ENCODE assay signal across 16 cellular contexts in the genomic region with DNA sequence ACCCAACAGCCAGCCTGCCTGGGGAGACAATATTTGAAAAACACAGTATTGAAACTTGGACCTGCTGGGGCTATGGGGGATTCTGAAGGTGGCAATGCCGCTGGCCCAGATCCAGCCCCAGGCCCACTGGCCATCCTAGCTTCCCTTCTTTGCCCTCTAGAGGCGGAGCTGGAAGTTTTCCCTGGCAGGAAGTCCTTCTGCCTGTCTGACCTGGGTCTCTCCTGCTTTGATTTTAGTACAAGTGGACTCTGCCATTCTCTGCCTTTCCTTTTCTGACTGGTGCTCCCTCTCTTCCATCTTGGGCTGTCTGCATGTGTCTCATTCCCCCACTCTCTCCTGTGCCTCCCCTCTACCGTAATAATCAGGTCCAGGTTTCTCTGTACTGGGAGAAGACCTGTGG. TPM values are rescaled to one million over a fixed set of nuclear protein-coding genes. Genes with fewer than 3 reads are reported as not detected.
DNase-seq lines count a peak whose midpoint lies in the region; ATAC-seq, FAIRE-seq and TF ChIP-seq lines count a peak whose summit lies in the region.
"Had no signal": no experiment of that assay in that cellular context is flagged by ENCODE, and none has a peak within 500 bp of the region (broad histone marks: within the 10 kb centered on the region; RNA-seq: fewer than 3 reads in every experiment).

No MANE protein-coding gene starts in this region.

- no peak overlapping the region for H3K4me2 ChIP-seq in mesenchymal stem cell (ENCODE audit: low read length, poor library complexity, severe bottlenecking)

- peaks cover 11% of the 10 kb centered on the region for H3K36me3 Mint-ChIP-seq in type B pancreatic cell

- H3K9ac ChIP-seq in mesenchymal stem cell (ENCODE audit: low read length): no peak overlapping the region

- H3K4ac ChIP-seq in mesenchymal stem cell (ENCODE audit: low read depth in 1 of 2, low read length in 2 of 2): no peak overlapping the region

- no peak overlapping the region for H4K91ac ChIP-seq in mesenchymal stem cell (ENCODE audit: low read length)

- no peak overlapping the region for H3K23ac ChIP-seq in mesenchymal stem cell (ENCODE audit: low read length in 2 of 2)

- H3K27ac ChIP-seq in cardiac muscle cell (no peak overlapping the region), mesenchymal stem cell (ENCODE audit: low read length, poor library complexity, severe bottlenecking) (no peak overlapping the region)
- H3K27ac ChIP-seq: HL-60 had no signal

- H3K27me3 Mint-ChIP-seq in type B pancreatic cell: peaks cover 5% of the 10 kb centered on the region

- peaks cover 3% of the 10 kb centered on the region for H3K79me1 ChIP-seq in mesenchymal stem cell (replicated peaks; ENCODE audit: low read length, poor library complexity, severe bottlenecking)

- no peak overlapping the region for H3K18ac ChIP-seq in mesenchymal stem cell (ENCODE audit: low read depth in 1 of 2, low read length in 2 of 2)

- H2AFZ ChIP-seq in mesenchymal stem cell (ENCODE audit: low read depth, low read length): no peak overlapping the region

- ATAC-seq in left cardiac atrium (no peak), HG02678 (IDR thresholded peaks at IDR 0.05; ENCODE audit: unreplicated experiment) (no peak), left colon (no peak), HG02981 (IDR thresholded peaks at IDR 0.05; ENCODE audit: unreplicated experiment) (no peak)
- ATAC-seq: GM12878 had no signal

- H3K4me3 Mint-ChIP-seq in type B pancreatic cell: peak overlapping the region; percentile 96
- H3K4me3 Mint-ChIP-seq: stimulated activated naive CD8-positive, alpha-beta T cell treated with anti-CD3 and anti-CD28 coated beads, Interleukin-15, Interleukin-2, amounts not matched to agents 100 ng/mL and 50 ng/mL, for 24 hours had no signal

- peak; percentile 11 for TF ChIP-seq CTCF in cardiac muscle cell (IDR thresholded peaks at IDR 0.05; ENCODE audit: low read depth, low read length)
- peak; percentile 46 for TF ChIP-seq CTCF in bronchial epithelial cell (IDR thresholded peaks at IDR 0.05; ENCODE audit: insufficient read depth, low read length, severe bottlenecking)
- TF ChIP-seq CTCF in type B pancreatic cell (conservative IDR thresholded peaks at IDR 0.05): no peak

- no peak overlapping the region for H3K4me3 ChIP-seq in cardiac muscle cell
- H3K4me3 ChIP-seq in bronchial epithelial cell (ENCODE audit: low read depth, low read length): no peak overlapping the region
- no peak overlapping the region for H3K4me3 ChIP-seq in mesenchymal stem cell (ENCODE audit: insufficient read depth in 1 of 2, low read depth in 1 of 2, low read length in 2 of 2)
- H3K4me3 ChIP-seq: GM12878 had no signal

- H3K9me3 Mint-ChIP-seq in type B pancreatic cell: no peaks in the 10 kb centered on the region
- H3K9me3 Mint-ChIP-seq: stimulated activated naive CD8-positive, alpha-beta T cell treated with anti-CD3 and anti-CD28 coated beads, Interleukin-15, Interleukin-2, amounts not matched to agents 100 ng/mL and 50 ng/mL, for 24 hours had no signal

- H3K4me1 ChIP-seq in cardiac muscle cell (ENCODE audit: low read depth) (peaks cover 30% of the 10 kb centered on the region), mesenchymal stem cell (ENCODE audit: control insufficient read depth, insufficient read depth, low read depth, low read length) (peaks cover 49% of the 10 kb centered on the region)

- H3K27ac Mint-ChIP-seq in type B pancreatic cell: peak overlapping the region; percentile 82
- H3K27ac Mint-ChIP-seq: stimulated activated naive CD8-positive, alpha-beta T cell treated with anti-CD3 and anti-CD28 coated beads, Interleukin-15, Interleukin-2, amounts not matched to agents 100 ng/mL and 50 ng/mL, for 24 hours had no signal

- H3K14ac ChIP-seq in mesenchymal stem cell (ENCODE audit: low read length in 2 of 2): no peak overlapping the region

- WGBS in mesenchymal stem cell: 84% methylated on average over 3 of the region's 3 CpGs

- no peak for FAIRE-seq in bronchial epithelial cell (lab: Jason Lieb, UNC)
- FAIRE-seq: GM12878 had no signal

- H3K36me3 ChIP-seq in cardiac muscle cell (no peaks in the 10 kb centered on the region), bronchial epithelial cell (ENCODE audit: control insufficient read depth, insufficient read depth, low read length) (peaks cover 32% of the 10 kb centered on the region), mesenchymal stem cell (ENCODE audit: control insufficient read depth in 1 of 2, insufficient read depth in 2 of 2, low read depth in 1 of 2, low read length in 2 of 2) (peaks cover 0 to 33% of the 10 kb centered on the region in 2 experiments)

- H2BK5ac ChIP-seq in mesenchymal stem cell (ENCODE audit: low read depth, low read length, poor library complexity, severe bottlenecking): no peak overlapping the region

- peak overlapping the region in 1 of 2 experiments; percentile 4 for H2BK12ac ChIP-seq in mesenchymal stem cell (ENCODE audit: low read length in 2 of 2)

- no peak for DNase-seq in cardiac muscle cell (ENCODE audit: low read depth in 1 of 2, low spot score in 1 of 2)
- no peak for DNase-seq in left cardiac atrium
- DNase-seq in bronchial epithelial cell (ENCODE audit: low read depth): no peak
- no peak for DNase-seq in mesenchymal stem cell
- DNase-seq in type B pancreatic cell (ENCODE audit: extremely low spot score, unreplicated experiment): no peak
- DNase-seq in left colon: no peak
- DNase-seq: activated CD8-positive, alpha-beta memory T cell treated with anti-CD3 and anti-CD28 coated beads for 24 hours; anterior cingulate cortex; Kasumi-1; nucleus accumbens had no signal

- H2BK15ac ChIP-seq in mesenchymal stem cell (ENCODE audit: low read depth, poor library complexity, severe bottlenecking): peak overlapping the region; percentile 31

- intact Hi-C loops in left cardiac atrium (cut with DNase I): no loop called here
- intact Hi-C loops in left colon (cut with DNase I, micrococcal nuclease): no loop called here

- H3K4me1 Mint-ChIP-seq in type B pancreatic cell (ENCODE audit: unreplicated experiment): peaks cover 43% of the 10 kb centered on the region

- no peak overlapping the region for H2BK120ac ChIP-seq in mesenchymal stem cell (ENCODE audit: low read depth, low read length)

- H4K8ac ChIP-seq in mesenchymal stem cell (ENCODE audit: low read length): no peak overlapping the region

- H2AK5ac ChIP-seq in mesenchymal stem cell (ENCODE audit: low read length, severe bottlenecking): peak overlapping the region; percentile 11

- H3K27me3 ChIP-seq in cardiac muscle cell: no peaks in the 10 kb centered on the region
- no peaks in the 10 kb centered on the region for H3K27me3 ChIP-seq in bronchial epithelial cell (ENCODE audit: control insufficient read depth, insufficient read depth, low read length)
- peaks cover 35 to 43% of the 10 kb centered on the region in 2 experiments for H3K27me3 ChIP-seq in mesenchymal stem cell (ENCODE audit: control insufficient read depth in 1 of 2, insufficient read depth in 1 of 2, low read length in 2 of 2)

- H3K9me3 ChIP-seq in cardiac muscle cell (ENCODE audit: low read depth): no peaks in the 10 kb centered on the region
- H3K9me3 ChIP-seq in mesenchymal stem cell (ENCODE audit: control insufficient read depth, low read length): no peaks in the 10 kb centered on the region

RNA-seq across cellular contexts. Expression of gene SEMA3F, which starts 3.6 kb away (rescaled TPM):
- total RNA-seq in cardiac muscle cell: 21.0 and 27.6 TPM in 2 replicates
- polyA plus RNA-seq in cardiac muscle cell: 20.0 and 21.8 TPM in 2 replicates
- 10 to 100 TPM; 12.5 to 24.0 TPM for total RNA-seq in left cardiac atrium
- 35.5 and 76.0 TPM in 2 replicates for total RNA-seq in bronchial epithelial cell
- 23.6 TPM for polyA plus RNA-seq in mesenchymal stem cell (2013, experiment 1 of 2)
- 23.0 TPM for polyA plus RNA-seq in mesenchymal stem cell (2013, experiment 2 of 2)
- total RNA-seq in type B pancreatic cell (ENCODE audit: low replicate concordance): 41.9 and 48.0 TPM in 2 replicates
- 10 to 100 TPM; 11.5 to 12.1 TPM for total RNA-seq in left colon

RNA-seq across cellular contexts. Expression of gene GNAT1, which starts 32.7 kb away (rescaled TPM):
- total RNA-seq in cardiac muscle cell: not detected in 2 replicates
- polyA plus RNA-seq in cardiac muscle cell: not detected in 2 replicates
- total RNA-seq in left cardiac atrium: not detected
- 0.26 TPM in 1 of 2 replicates, not detected in the other for total RNA-seq in bronchial epithelial cell
- polyA plus RNA-seq in mesenchymal stem cell (2013, experiment 1 of 2): not detected
- polyA plus RNA-seq in mesenchymal stem cell (2013, experiment 2 of 2): not detected
- total RNA-seq in type B pancreatic cell (ENCODE audit: low replicate concordance): 0.71 TPM in 1 of 2 replicates, not detected in the other
- not detected for total RNA-seq in left colon
- total RNA-seq: A673, GM12878 had no signal
- polyA plus RNA-seq: GM12878 had no signal

RNA-seq across cellular contexts. Expression of gene SLC38A3, which starts 46.3 kb away (rescaled TPM):
- 9.5 and 14.7 TPM in 2 replicates for total RNA-seq in cardiac muscle cell
- 13.4 and 18.5 TPM in 2 replicates for polyA plus RNA-seq in cardiac muscle cell
- total RNA-seq in left cardiac atrium: 1 to 10 TPM; 5.2 to 7.7 TPM
- not detected in 2 replicates for total RNA-seq in bronchial epithelial cell
- 0.01 TPM for polyA plus RNA-seq in mesenchymal stem cell (2013, experiment 1 of 2)
- 0.03 TPM for polyA plus RNA-seq in mesenchymal stem cell (2013, experiment 2 of 2)
- total RNA-seq in type B pancreatic cell (ENCODE audit: low replicate concordance): 6.0 and 11.0 TPM in 2 replicates
- total RNA-seq in left colon: not detected
- total RNA-seq: A673, GM12878 had no signal
